16 cellular contexts compared by ENCODE assay signal in the genomic region with DNA sequence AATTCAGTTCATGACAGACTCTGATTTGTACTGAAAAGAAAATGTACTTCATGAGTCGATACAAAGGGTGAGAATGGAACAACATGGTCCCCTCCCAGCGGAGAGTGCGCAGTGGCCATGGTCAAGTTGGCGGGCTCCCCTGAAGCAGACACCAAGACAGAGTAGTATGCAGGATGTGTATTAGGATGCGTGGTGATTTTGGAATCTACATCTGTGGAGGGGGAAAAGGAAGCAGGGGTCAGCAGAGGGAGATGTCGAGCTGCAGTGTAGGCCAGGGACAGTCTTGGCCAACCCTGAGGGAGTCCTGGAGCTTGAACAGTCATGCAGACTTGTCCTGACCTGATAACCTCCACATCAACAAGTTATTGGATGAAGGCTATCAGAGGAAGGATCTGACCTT.
A peak's percentile ranks its signal among the peaks of the same experiment; 100 is the strongest.
DNase-seq lines count a peak whose midpoint lies in the region; ATAC-seq and TF ChIP-seq lines count a peak whose summit lies in the region.
"Had no signal": no experiment of that assay in that cellular context is flagged by ENCODE, and none has a peak within 500 bp of the region (broad histone marks: within the 10 kb centered on the region; RNA-seq: fewer than 3 reads in every experiment).

No MANE protein-coding gene starts in this region.

- H3K9ac ChIP-seq in OCI-LY3 (ENCODE audit: low read length), result no peak overlapping the region

- no peak for ATAC-seq in HG02798 (IDR thresholded peaks at IDR 0.05; ENCODE audit: poor library complexity, unreplicated experiment)
- ATAC-seq in HG03280 (IDR thresholded peaks at IDR 0.05; ENCODE audit: unreplicated experiment), result no peak
- ATAC-seq: Panc1; stimulated activated naive CD8-positive, alpha-beta T cell treated with anti-CD3 and anti-CD28 coated beads, Interleukin-15, Interleukin-2, amounts not matched to agents 100 U/mL and 50 U/mL, for 24 hours had no signal

- no peak overlapping the region for H2AFZ ChIP-seq in OCI-LY3 (ENCODE audit: low read depth, low read length)

- H4K20me1 ChIP-seq in OCI-LY3 (ENCODE audit: insufficient read depth, low read length), result no peaks in the 10 kb centered on the region

- no peaks in the 10 kb centered on the region for H3K9me3 ChIP-seq in OCI-LY3 (ENCODE audit: insufficient read depth, low read length)
- H3K9me3 ChIP-seq: colonic mucosa, spleen had no signal

- H3K27me3 ChIP-seq in OCI-LY3 (ENCODE audit: low read depth, low read length), result no peaks in the 10 kb centered on the region
- H3K27me3 ChIP-seq: colonic mucosa had no signal

- H3K36me3 ChIP-seq in OCI-LY3 (replicated peaks; ENCODE audit: low read depth, low read length), result no peaks in the 10 kb centered on the region
- H3K36me3 ChIP-seq: colonic mucosa, spleen had no signal

- no peak overlapping the region for H3K4me2 ChIP-seq in OCI-LY3 (ENCODE audit: low read length)

- no peaks in the 10 kb centered on the region for H3K4me1 ChIP-seq in OCI-LY3 (ENCODE audit: low read length)
- H3K4me1 ChIP-seq: colonic mucosa, spleen had no signal

- peak; percentile 42; the same call in 1 of the 2 replicates for TF ChIP-seq CTCF in GM12874 (IDR thresholded peaks at IDR 0.05; ENCODE audit: insufficient read depth, low read depth, low read length)
- peak; percentile 27; the same call in 1 of the 2 replicates for TF ChIP-seq CTCF in OCI-LY3 (IDR thresholded peaks at IDR 0.05; ENCODE audit: low read depth, low read length)

- H3K4me3 ChIP-seq in OCI-LY3 (ENCODE audit: low read length), result no peak overlapping the region
- H3K4me3 ChIP-seq: colonic mucosa, spleen had no signal

- DNase-seq in D341Med (ENCODE audit: low spot score) (peak; percentile 38), iPS DF 19.7 (ENCODE audit: low read depth, low spot score) (peak; percentile 23), CD1c-positive myeloid dendritic cell (ENCODE audit: extremely low spot score) (no peak)
- DNase-seq in activated CD4-positive, alpha-beta T cell treated with anti-CD3 and anti-CD28 coated beads for 4 hours, result no peak
- DNase-seq: activated effector memory CD4-positive, alpha-beta T cell treated with Interleukin-2 at 50 U/mL for 16 hours; anterior cingulate cortex; colonic mucosa; DMS79 treated with DMSO at 0.1 percent for 48 hours; NCI-H1092 treated with DMSO at 0.1 percent for 48 hours; spleen; stimulated activated naive CD8-positive, alpha-beta T cell treated with anti-CD3 and anti-CD28 coated beads, Interleukin-15, Interleukin-2, amounts not matched to agents 100 U/mL and 50 U/mL, for 24 hours had no signal

- no peaks in the 10 kb centered on the region for H3K79me2 ChIP-seq in OCI-LY3 (ENCODE audit: low read length)

- no peak overlapping the region for H3K27ac ChIP-seq in OCI-LY3 (ENCODE audit: low read length)
- H3K27ac ChIP-seq: colonic mucosa, spleen had no signal

Comparison
In these comparisons a context has a peak if more than half of its experiments do, and no peak if none do; other contexts are left out.
1. DNase-seq: peak in D341Med (single experiment) and iPS DF 19.7 (single experiment); none in activated CD4-positive, alpha-beta T cell treated with anti-CD3 and anti-CD28 coated beads for 4 hours (0 of 2) and CD1c-positive myeloid dendritic cell (single experiment).